ENCODE assay signal across 1 cellular context in the genomic region with DNA sequence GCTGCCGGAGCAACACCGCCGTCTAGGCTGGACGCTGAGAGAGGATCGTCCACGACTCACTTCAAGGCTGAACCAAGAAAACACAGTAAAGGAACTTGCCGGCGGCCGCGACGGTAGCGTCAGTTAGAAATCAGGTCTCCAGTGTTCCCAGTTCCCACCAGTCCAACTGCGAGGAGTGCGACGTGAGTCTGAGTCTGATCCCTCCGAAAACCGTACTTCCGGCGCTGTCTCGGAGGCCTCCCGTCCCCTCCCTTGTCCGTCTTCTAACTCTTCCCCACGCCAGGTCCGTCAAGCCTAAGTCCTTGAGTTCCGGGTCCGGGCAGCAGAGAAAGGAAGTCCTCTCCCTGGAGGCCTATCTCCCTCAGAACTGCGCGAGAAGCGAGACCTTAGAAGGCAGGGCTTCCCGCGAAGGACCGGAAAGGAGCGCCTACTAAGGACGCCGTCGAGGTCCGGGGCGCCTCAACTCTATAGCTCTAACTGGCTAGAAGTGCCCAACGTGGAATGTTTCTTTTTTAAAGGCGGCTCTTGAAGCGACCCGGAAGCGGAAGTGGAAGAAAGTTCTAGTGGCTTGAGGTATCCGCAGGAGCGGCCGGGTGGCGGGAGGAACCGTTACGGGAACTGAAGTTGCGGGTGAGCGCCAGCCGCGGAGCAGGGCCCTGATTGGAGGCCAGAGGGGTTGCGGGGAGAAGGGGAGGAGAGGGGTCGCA.
TF ChIP-seq lines count a peak whose summit lies in the region.

TSS of gene BANF1 (plus strand) at position 563 of the 707 bp plus-strand sequence. CDS start 748 bp downstream, outside the sequence.
A gene with protein sequence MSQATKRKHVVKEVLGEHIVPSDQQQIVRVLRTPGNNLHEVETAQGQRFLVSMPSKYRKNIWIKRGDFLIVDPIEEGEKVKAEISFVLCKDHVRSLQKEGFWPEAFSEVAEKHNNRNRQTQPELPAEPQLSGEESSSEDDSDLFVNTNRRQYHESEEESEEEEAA (minus strand): TSS at position 217 of the 707 bp plus-strand sequence. CDS start 1,768 bp downstream, outside the sequence.

TF ChIP-seq in K562, 482 proteins besides CTCF, POLR2A, EP300 and RAD21 (continued from another document and continues in another):
- TF ChIP-seq JUND (IDR thresholded peaks at IDR 0.05; ENCODE audit: borderline replicate concordance, low read depth, low read length) (peak; percentile 75), JUND (tag; IDR thresholded peaks at IDR 0.05; ENCODE audit: borderline replicate concordance, low read depth, low read length) (peak; percentile 60; the same call in 2 of the 3 replicates), ZNF639 (CRISPR knock-in tag; conservative IDR thresholded peaks at IDR 0.05 in 1 of 2, IDR thresholded peaks at IDR 0.05 in 1 of 2) (peak in 1 of 2 experiments; percentile 97; a peak in 2 of 4 replicates), ZNF561 (CRISPR knock-in tag; conservative IDR thresholded peaks at IDR 0.05) (no peak), ESRRA (IDR thresholded peaks at IDR 0.05; ENCODE audit: borderline replicate concordance, low read depth) (peak; percentile 89), XRCC5 (IDR thresholded peaks at IDR 0.05; ENCODE audit: low read depth, low read length) (peak; percentile 99), SRSF3 (IDR thresholded peaks at IDR 0.05; ENCODE audit: insufficient read depth, low read length) (no peak), KLF6 (CRISPR knock-in tag; IDR thresholded peaks at IDR 0.05; ENCODE audit: borderline replicate concordance) (peak; percentile 75; the same call in 1 of the 2 replicates), ZNF57 (CRISPR knock-in tag; IDR thresholded peaks at IDR 0.05) (no peak), TAF9B (IDR thresholded peaks at IDR 0.05; ENCODE audit: partially characterized antibody) (peak; percentile 98), ZNF77 (CRISPR knock-in tag; IDR thresholded peaks at IDR 0.05) (no peak), KLF13 (tag; IDR thresholded peaks at IDR 0.05; ENCODE audit: borderline replicate concordance, low read depth) (peak; percentile 29; the same call in 1 of the 2 replicates), TRIM28 (IDR thresholded peaks at IDR 0.05) (peak; percentile 79; the same call in 1 of the 2 replicates), ESRRB (CRISPR knock-in tag; IDR thresholded peaks at IDR 0.05; ENCODE audit: borderline replicate concordance) (no peak), ADNP (tag; IDR thresholded peaks at IDR 0.05) (no peak), IRF2 (CRISPR knock-in tag; IDR thresholded peaks at IDR 0.05) (no peak), MYBL2 (IDR thresholded peaks at IDR 0.05; ENCODE audit: low read depth) (peak; percentile 82; the same call in 1 of the 2 replicates), MYBL2 (CRISPR knock-in tag; IDR thresholded peaks at IDR 0.05; ENCODE audit: borderline replicate concordance) (no peak), RFX5 (IDR thresholded peaks at IDR 0.05; ENCODE audit: low read depth, low read length) (no peak), NCOA4 (IDR thresholded peaks at IDR 0.05; ENCODE audit: partially characterized antibody) (peak; percentile 3), CBX1 (IDR thresholded peaks at IDR 0.05; ENCODE audit: low read depth) (no peak), SNRNP70 (optimal IDR thresholded peaks at IDR 0.05; ENCODE audit: low read depth, low read length) (no peak), EWSR1 (IDR thresholded peaks at IDR 0.05; ENCODE audit: borderline replicate concordance, low read depth, partially characterized antibody) (no peak), TRIM25 (IDR thresholded peaks at IDR 0.05; ENCODE audit: borderline replicate concordance) (no peak), ZNF23 (CRISPR knock-in tag; IDR thresholded peaks at IDR 0.05) (no peak), HDAC8 (tag; IDR thresholded peaks at IDR 0.05) (no peak), SMARCA4 (IDR thresholded peaks at IDR 0.05) (0 out of 2 replicates have a peak, but pooled peaks have one; percentile 11), RCOR1 (IDR thresholded peaks at IDR 0.05; ENCODE audit: borderline replicate concordance in 1 of 2, low read depth in 2 of 2, low read length in 2 of 2) (peak in 1 of 2 experiments; percentile 67; a peak in 1 of 4 replicates), PHF8 (IDR thresholded peaks at IDR 0.05; ENCODE audit: borderline replicate concordance, low read length) (peak; percentile 92), MEF2D (tag; conservative IDR thresholded peaks at IDR 0.05; ENCODE audit: low read depth) (peak; percentile 75), TAF15 (IDR thresholded peaks at IDR 0.05; ENCODE audit: low read depth, low read length) (no peak), HDAC6 (IDR thresholded peaks at IDR 0.05; ENCODE audit: low read depth, low read length) (no peak), ETV5 (CRISPR knock-in tag; IDR thresholded peaks at IDR 0.05; ENCODE audit: low read depth) (peak; percentile 97), ELF1 (tag; IDR thresholded peaks at IDR 0.05) (peak; percentile 96), SIX5 (IDR thresholded peaks at IDR 0.05; ENCODE audit: borderline replicate concordance in 1 of 2, insufficient read depth in 1 of 2, low read depth in 1 of 2, low read length in 2 of 2) (peak; percentile 70 to 71; a peak in 3 of 4 replicates), ETS2 (tag; IDR thresholded peaks at IDR 0.05; ENCODE audit: borderline replicate concordance, poor library complexity, severe bottlenecking) (no peak), TGIF2 (CRISPR knock-in tag; IDR thresholded peaks at IDR 0.05) (no peak; the same call in 1 of the 2 replicates), GTF2A2 (tag; IDR thresholded peaks at IDR 0.05) (peak; percentile 76), ZNF280B (CRISPR knock-in tag; IDR thresholded peaks at IDR 0.05) (no peak), SIRT6 (IDR thresholded peaks at IDR 0.05; ENCODE audit: low read depth, low read length) (no peak), SMARCB1 (IDR thresholded peaks at IDR 0.05; ENCODE audit: insufficient read length, low read depth) (no peak)
- TF ChIP-seq, protein P1, sequence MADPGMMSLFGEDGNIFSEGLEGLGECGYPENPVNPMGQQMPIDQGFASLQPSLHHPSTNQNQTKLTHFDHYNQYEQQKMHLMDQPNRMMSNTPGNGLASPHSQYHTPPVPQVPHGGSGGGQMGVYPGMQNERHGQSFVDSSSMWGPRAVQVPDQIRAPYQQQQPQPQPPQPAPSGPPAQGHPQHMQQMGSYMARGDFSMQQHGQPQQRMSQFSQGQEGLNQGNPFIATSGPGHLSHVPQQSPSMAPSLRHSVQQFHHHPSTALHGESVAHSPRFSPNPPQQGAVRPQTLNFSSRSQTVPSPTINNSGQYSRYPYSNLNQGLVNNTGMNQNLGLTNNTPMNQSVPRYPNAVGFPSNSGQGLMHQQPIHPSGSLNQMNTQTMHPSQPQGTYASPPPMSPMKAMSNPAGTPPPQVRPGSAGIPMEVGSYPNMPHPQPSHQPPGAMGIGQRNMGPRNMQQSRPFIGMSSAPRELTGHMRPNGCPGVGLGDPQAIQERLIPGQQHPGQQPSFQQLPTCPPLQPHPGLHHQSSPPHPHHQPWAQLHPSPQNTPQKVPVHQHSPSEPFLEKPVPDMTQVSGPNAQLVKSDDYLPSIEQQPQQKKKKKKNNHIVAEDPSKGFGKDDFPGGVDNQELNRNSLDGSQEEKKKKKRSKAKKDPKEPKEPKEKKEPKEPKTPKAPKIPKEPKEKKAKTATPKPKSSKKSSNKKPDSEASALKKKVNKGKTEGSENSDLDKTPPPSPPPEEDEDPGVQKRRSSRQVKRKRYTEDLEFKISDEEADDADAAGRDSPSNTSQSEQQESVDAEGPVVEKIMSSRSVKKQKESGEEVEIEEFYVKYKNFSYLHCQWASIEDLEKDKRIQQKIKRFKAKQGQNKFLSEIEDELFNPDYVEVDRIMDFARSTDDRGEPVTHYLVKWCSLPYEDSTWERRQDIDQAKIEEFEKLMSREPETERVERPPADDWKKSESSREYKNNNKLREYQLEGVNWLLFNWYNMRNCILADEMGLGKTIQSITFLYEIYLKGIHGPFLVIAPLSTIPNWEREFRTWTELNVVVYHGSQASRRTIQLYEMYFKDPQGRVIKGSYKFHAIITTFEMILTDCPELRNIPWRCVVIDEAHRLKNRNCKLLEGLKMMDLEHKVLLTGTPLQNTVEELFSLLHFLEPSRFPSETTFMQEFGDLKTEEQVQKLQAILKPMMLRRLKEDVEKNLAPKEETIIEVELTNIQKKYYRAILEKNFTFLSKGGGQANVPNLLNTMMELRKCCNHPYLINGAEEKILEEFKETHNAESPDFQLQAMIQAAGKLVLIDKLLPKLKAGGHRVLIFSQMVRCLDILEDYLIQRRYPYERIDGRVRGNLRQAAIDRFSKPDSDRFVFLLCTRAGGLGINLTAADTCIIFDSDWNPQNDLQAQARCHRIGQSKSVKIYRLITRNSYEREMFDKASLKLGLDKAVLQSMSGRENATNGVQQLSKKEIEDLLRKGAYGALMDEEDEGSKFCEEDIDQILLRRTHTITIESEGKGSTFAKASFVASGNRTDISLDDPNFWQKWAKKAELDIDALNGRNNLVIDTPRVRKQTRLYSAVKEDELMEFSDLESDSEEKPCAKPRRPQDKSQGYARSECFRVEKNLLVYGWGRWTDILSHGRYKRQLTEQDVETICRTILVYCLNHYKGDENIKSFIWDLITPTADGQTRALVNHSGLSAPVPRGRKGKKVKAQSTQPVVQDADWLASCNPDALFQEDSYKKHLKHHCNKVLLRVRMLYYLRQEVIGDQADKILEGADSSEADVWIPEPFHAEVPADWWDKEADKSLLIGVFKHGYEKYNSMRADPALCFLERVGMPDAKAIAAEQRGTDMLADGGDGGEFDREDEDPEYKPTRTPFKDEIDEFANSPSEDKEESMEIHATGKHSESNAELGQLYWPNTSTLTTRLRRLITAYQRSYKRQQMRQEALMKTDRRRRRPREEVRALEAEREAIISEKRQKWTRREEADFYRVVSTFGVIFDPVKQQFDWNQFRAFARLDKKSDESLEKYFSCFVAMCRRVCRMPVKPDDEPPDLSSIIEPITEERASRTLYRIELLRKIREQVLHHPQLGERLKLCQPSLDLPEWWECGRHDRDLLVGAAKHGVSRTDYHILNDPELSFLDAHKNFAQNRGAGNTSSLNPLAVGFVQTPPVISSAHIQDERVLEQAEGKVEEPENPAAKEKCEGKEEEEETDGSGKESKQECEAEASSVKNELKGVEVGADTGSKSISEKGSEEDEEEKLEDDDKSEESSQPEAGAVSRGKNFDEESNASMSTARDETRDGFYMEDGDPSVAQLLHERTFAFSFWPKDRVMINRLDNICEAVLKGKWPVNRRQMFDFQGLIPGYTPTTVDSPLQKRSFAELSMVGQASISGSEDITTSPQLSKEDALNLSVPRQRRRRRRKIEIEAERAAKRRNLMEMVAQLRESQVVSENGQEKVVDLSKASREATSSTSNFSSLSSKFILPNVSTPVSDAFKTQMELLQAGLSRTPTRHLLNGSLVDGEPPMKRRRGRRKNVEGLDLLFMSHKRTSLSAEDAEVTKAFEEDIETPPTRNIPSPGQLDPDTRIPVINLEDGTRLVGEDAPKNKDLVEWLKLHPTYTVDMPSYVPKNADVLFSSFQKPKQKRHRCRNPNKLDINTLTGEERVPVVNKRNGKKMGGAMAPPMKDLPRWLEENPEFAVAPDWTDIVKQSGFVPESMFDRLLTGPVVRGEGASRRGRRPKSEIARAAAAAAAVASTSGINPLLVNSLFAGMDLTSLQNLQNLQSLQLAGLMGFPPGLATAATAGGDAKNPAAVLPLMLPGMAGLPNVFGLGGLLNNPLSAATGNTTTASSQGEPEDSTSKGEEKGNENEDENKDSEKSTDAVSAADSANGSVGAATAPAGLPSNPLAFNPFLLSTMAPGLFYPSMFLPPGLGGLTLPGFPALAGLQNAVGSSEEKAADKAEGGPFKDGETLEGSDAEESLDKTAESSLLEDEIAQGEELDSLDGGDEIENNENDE (IDR thresholded peaks at IDR 0.05; ENCODE audit: low read depth, low read length) = no peak
- TF ChIP-seq, protein P2, sequence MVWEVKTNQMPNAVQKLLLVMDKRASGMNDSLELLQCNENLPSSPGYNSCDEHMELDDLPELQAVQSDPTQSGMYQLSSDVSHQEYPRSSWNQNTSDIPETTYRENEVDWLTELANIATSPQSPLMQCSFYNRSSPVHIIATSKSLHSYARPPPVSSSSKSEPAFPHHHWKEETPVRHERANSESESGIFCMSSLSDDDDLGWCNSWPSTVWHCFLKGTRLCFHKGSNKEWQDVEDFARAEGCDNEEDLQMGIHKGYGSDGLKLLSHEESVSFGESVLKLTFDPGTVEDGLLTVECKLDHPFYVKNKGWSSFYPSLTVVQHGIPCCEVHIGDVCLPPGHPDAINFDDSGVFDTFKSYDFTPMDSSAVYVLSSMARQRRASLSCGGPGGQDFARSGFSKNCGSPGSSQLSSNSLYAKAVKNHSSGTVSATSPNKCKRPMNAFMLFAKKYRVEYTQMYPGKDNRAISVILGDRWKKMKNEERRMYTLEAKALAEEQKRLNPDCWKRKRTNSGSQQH (CRISPR knock-in tag; IDR thresholded peaks at IDR 0.05) = no peak; the same call in 1 of the 2 replicates
- TF ChIP-seq, protein P3, sequence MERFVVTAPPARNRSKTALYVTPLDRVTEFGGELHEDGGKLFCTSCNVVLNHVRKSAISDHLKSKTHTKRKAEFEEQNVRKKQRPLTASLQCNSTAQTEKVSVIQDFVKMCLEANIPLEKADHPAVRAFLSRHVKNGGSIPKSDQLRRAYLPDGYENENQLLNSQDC (CRISPR knock-in tag; IDR thresholded peaks at IDR 0.05) = no peak; the same call in 1 of the 2 replicates
